Comparison of ENCODE assay signal across 7 cellular contexts in the genomic region with DNA sequence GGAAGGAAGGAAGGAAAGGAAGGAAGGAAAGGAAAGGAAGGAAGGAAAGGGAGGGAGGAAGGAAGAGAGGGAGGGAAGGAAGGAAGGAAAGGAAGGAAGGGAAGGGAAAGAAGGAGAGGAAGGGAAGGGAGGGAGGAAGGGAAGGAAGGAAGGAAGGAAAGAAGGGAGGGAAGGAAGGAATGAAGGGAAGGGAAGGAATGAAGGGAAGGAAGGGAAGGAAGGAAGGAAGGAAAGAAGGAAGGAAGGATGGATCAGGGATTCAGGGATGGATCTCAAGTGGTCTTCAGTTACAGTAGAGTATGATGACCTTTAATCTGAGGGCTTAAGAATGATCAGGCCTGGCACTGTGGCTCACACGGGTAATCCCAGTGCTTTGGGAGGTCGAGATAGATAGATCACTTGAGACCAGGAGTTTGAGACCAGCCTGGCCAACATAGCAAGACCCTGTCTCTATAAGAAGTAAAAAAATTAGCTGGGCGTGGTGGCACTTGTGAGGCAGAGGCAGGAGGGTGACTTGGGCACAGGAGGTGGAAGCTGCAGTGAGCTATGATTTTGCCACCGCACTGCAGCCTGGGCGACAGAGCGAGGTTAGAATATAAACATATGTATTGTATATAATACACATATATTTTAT. TPM values are rescaled to one million over a fixed set of nuclear protein-coding genes. Genes with fewer than 3 reads are reported as not detected.
A peak's percentile ranks its signal among the peaks of the same experiment; 100 is the strongest.
DNase-seq lines count a peak whose midpoint lies in the region; TF ChIP-seq lines count a peak whose summit lies in the region.

No MANE protein-coding gene starts in this region.

- peak overlapping the region; percentile 51 for H3K4me3 ChIP-seq in Jurkat, Clone E6-1 (ENCODE audit: low read length)
- H3K4me3 ChIP-seq in kidney epithelial cell (ENCODE audit: low read depth, low read length), result peak overlapping the region; percentile 42

- no peaks in the 10 kb centered on the region for H3K27me3 ChIP-seq in kidney epithelial cell (ENCODE audit: control insufficient read depth, insufficient read depth, low read length)

- no peak for TF ChIP-seq CTCF in kidney epithelial cell (IDR thresholded peaks at IDR 0.05; ENCODE audit: insufficient read depth, low read length, poor library complexity, severe bottlenecking)

- H3K36me3 ChIP-seq in kidney epithelial cell (ENCODE audit: control insufficient read depth, insufficient read depth, low read length), result peaks cover 2% of the 10 kb centered on the region

- DNase-seq in Jurkat, Clone E6-1 (ENCODE audit: low read depth, low spot score), result no peak
- DNase-seq in activated CD8-positive, alpha-beta memory T cell treated with anti-CD3 and anti-CD28 coated beads, Interleukin-2, amount 50 U/mL, for 48 hours, result peak; percentile 58
- DNase-seq in kidney epithelial cell (ENCODE audit: low read depth) (no peak), substantia nigra (lab: John Stamatoyannopoulos, UW) (no peak), LoVo (ENCODE audit: low spot score) (no peak), D341Med (ENCODE audit: low spot score) (no peak), HuH-7.5 (ENCODE audit: low spot score) (no peak)

- peak overlapping the region; percentile 30 for H3K27ac ChIP-seq in substantia nigra (ENCODE audit: low read depth, low read length, poor library complexity, severe bottlenecking)

RNA-seq across cellular contexts. Expression of gene FOXK1, which starts 0.8 kb away (rescaled TPM):
- polyA plus RNA-seq in Jurkat, Clone E6-1 (2012; ENCODE audit: insufficient read depth, insufficient read length), result 5.3 TPM
- 48.2 and 61.3 TPM in 2 replicates for total RNA-seq in kidney epithelial cell
